In the genomic region with DNA sequence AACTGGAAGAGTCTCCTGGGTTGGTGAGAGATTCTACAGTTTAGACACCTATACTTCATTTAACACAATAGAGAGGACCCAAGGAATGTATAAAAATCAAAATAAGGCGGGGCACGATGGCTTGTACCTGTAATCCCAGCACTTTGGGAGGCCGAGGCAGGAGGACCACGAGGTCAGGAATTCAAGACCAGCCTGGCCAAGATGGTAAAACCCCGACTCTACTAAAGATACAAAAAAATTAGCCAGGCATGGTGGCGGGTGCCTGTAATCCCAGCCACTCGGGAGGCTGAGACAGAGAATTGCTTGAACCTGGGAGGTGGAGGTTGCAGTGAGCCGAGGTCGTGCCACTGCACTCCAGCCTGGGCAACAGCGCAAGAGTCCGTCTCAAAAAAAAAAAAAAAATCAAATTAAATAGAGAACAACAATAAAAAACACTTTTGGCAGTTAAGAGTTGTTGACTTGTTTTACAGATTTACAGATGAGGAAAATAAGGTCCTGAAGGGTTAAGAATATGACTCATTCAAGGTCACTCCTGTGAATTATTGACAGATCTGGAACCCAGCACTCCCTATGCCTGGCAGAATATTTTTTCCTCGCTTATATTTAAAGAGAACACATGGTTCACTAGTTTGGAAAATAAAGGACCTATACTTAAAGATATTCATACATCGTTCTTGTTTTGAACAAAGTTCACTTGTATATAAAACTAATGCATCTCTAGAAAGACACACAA, we compare ENCODE assay signal across 21 cellular contexts. TPM values are rescaled to one million over a fixed set of nuclear protein-coding genes. Genes with fewer than 3 reads are reported as not detected.
DNase-seq lines count a peak whose midpoint lies in the region; ATAC-seq, FAIRE-seq and TF ChIP-seq lines count a peak whose summit lies in the region.
"Had no signal": no experiment of that assay in that cellular context is flagged by ENCODE, and none has a peak within 500 bp of the region (broad histone marks: within the 10 kb centered on the region; RNA-seq: fewer than 3 reads in every experiment).

No MANE protein-coding gene starts in this region.

- H3K79me2 ChIP-seq in hepatocyte (peaks cover 93% of the 10 kb centered on the region), neural progenitor cell (ENCODE audit: low read depth) (peaks cover 100% of the 10 kb centered on the region)

- no peaks in the 10 kb centered on the region for H3K36me3 ChIP-seq in hepatocyte (replicated peaks; ENCODE audit: insufficient read depth, low read depth)
- no peaks in the 10 kb centered on the region for H3K36me3 ChIP-seq in neural progenitor cell
- H3K36me3 ChIP-seq: cardiac muscle cell, upper lobe of left lung had no signal

- H4K20me1 ChIP-seq in hepatocyte (ENCODE audit: insufficient read depth, poor library complexity, severe bottlenecking) (peaks cover 17% of the 10 kb centered on the region), neural progenitor cell (ENCODE audit: low read depth) (peaks cover 95% of the 10 kb centered on the region)

- no peaks in the 10 kb centered on the region for H3K9me2 ChIP-seq in hepatocyte (replicated peaks; ENCODE audit: insufficient read depth)

- H3K27ac ChIP-seq in A549 (peak overlapping the region; percentile 94 to 98), VCaP (peak overlapping the region; percentile 92), hepatocyte (peak overlapping the region; percentile 89), neural progenitor cell (no peak overlapping the region)
- H3K27ac ChIP-seq: C4-2B, cardiac muscle cell, upper lobe of left lung had no signal

- peaks cover 64% of the 10 kb centered on the region for H3K4me1 Mint-ChIP-seq in neural progenitor cell
- H3K4me1 Mint-ChIP-seq: activated naive CD8-positive, alpha-beta T cell treated with anti-CD3 and anti-CD28 coated beads, Interleukin-2, amount 10 ng/mL, durations not matched to agents 7 days and 5 days had no signal

- H3K4me3 ChIP-seq in A549 (peak overlapping the region; percentile 89; the same call in 1 of the 3 replicates), hepatocyte (no peak overlapping the region), neural progenitor cell (peak overlapping the region; percentile 85)
- H3K4me3 ChIP-seq: cardiac muscle cell, upper lobe of left lung had no signal

- TF ChIP-seq POLR2A in A549 (IDR thresholded peaks at IDR 0.05; ENCODE audit: low read length) = no peak

- TF ChIP-seq EP300 in A549 (IDR thresholded peaks at IDR 0.05) = no peak

- no peak for TF ChIP-seq CTCF in A549 (IDR thresholded peaks at IDR 0.05)
- TF ChIP-seq CTCF in VCaP (conservative IDR thresholded peaks at IDR 0.05) = no peak
- no peak for TF ChIP-seq CTCF in hepatocyte (IDR thresholded peaks at IDR 0.05; ENCODE audit: poor library complexity)
- no peak for TF ChIP-seq CTCF in neural progenitor cell (IDR thresholded peaks at IDR 0.05)

- no peak overlapping the region for H3K9ac ChIP-seq in neural progenitor cell

- peaks cover 16% of the 10 kb centered on the region for H3F3A ChIP-seq in neural progenitor cell (ENCODE audit: low read depth)

- no peak overlapping the region for H3K27ac Mint-ChIP-seq in neural progenitor cell
- H3K27ac Mint-ChIP-seq: activated naive CD8-positive, alpha-beta T cell treated with anti-CD3 and anti-CD28 coated beads, Interleukin-2, amount 10 ng/mL, durations not matched to agents 7 days and 5 days; memory B cell had no signal

- ATAC-seq in A549 = no peak
- no peak for ATAC-seq in HG02623 (IDR thresholded peaks at IDR 0.05; ENCODE audit: unreplicated experiment)

- H3K27me3 Mint-ChIP-seq in neural progenitor cell (ENCODE audit: insufficient read depth, low read depth) = peaks cover 16% of the 10 kb centered on the region

- no peak for TF ChIP-seq RAD21 in A549 (conservative IDR thresholded peaks at IDR 0.05 in 1 of 2, IDR thresholded peaks at IDR 0.05 in 1 of 2)

- CTCF ChIA-PET in A549 (lab: Yijun Ruan, JAX) = interaction anchor here (1.1 kb wide), 1 partner anchor 283 kb away, joined by 4 read pairs; no protein-coding TSS in a partner anchor

- H3K4me2 ChIP-seq in A549 (peak overlapping the region; percentile 79), hepatocyte (peak overlapping the region; percentile 91), neural progenitor cell (peak overlapping the region; percentile 95)

- peaks cover 2% of the 10 kb centered on the region for H3K36me3 Mint-ChIP-seq in neural progenitor cell
- H3K36me3 Mint-ChIP-seq: activated naive CD8-positive, alpha-beta T cell treated with anti-CD3 and anti-CD28 coated beads, Interleukin-2, amount 10 ng/mL, durations not matched to agents 7 days and 5 days; memory B cell had no signal

- DNase-seq in A549 (ENCODE audit: low read depth in 1 of 2, low spot score in 1 of 2) (peak in 1 of 2 experiments; percentile 46), hepatocyte (ENCODE audit: low spot score) (no peak), neural progenitor cell (ENCODE audit: low spot score) (no peak), hypothalamus (lab: John Stamatoyannopoulos, UW) (no peak)
- no peak for DNase-seq in activated CD4-positive, alpha-beta T cell treated with anti-CD3 and anti-CD28 coated beads for 4 hours
- no peak for DNase-seq in activated CD4-positive, CD25-positive, alpha-beta regulatory T cell treated with anti-CD3 and anti-CD28 coated beads, Interleukin-2, amount 50 U/mL, for 72 hours
- DNase-seq: 8988T; activated naive CD8-positive, alpha-beta T cell treated with anti-CD3 and anti-CD28 coated beads, Interleukin-2, amount 10 ng/mL, durations not matched to agents 7 days and 5 days; activated T-cell treated with anti-CD3 and anti-CD28 coated beads, Interleukin-2, amount 50 U/mL, for 1 hour; effector memory CD4-positive, alpha-beta T cell; H7; NCI-H1694; nucleus accumbens; SIG-M5; T-helper 2 cell; upper lobe of left lung had no signal

- H3K9me3 ChIP-seq in A549 = no peaks in the 10 kb centered on the region
- no peaks in the 10 kb centered on the region for H3K9me3 ChIP-seq in hepatocyte (ENCODE audit: low read depth)
- no peaks in the 10 kb centered on the region for H3K9me3 ChIP-seq in neural progenitor cell (ENCODE audit: low read depth)
- H3K9me3 ChIP-seq: upper lobe of left lung had no signal

- POLR2A ChIA-PET in A549 (lab: Yijun Ruan, JAX) = interaction anchor here (1.5 kb wide), 1 partner anchor 233 kb away, joined by 4 read pairs; no protein-coding TSS in a partner anchor

- no peak for FAIRE-seq in A549 (lab: Jason Lieb, UNC)

- no peaks in the 10 kb centered on the region for H3K9me3 Mint-ChIP-seq in neural progenitor cell
- H3K9me3 Mint-ChIP-seq: activated naive CD8-positive, alpha-beta T cell treated with anti-CD3 and anti-CD28 coated beads, Interleukin-2, amount 10 ng/mL, durations not matched to agents 7 days and 5 days; memory B cell had no signal

- 71% methylated on average over 13 of the region's 13 CpGs for WGBS in A549 (ENCODE audit: missing lambda C conversion rate)
- 90% methylated on average over 13 of the region's 13 CpGs for WGBS in hepatocyte (ENCODE audit: low lambda C conversion rate, missing lambda C conversion rate)

- H3K4me3 Mint-ChIP-seq in neural progenitor cell = no peak overlapping the region
- H3K4me3 Mint-ChIP-seq: activated naive CD8-positive, alpha-beta T cell treated with anti-CD3 and anti-CD28 coated beads, Interleukin-2, amount 10 ng/mL, durations not matched to agents 7 days and 5 days; memory B cell had no signal

- no peaks in the 10 kb centered on the region for H3K27me3 ChIP-seq in hepatocyte
- no peaks in the 10 kb centered on the region for H3K27me3 ChIP-seq in neural progenitor cell
- H3K27me3 ChIP-seq: cardiac muscle cell had no signal

- no peak overlapping the region for H2AFZ ChIP-seq in hepatocyte
- no peak overlapping the region for H2AFZ ChIP-seq in neural progenitor cell (replicated peaks)

- peaks cover 63% of the 10 kb centered on the region for H3K4me1 ChIP-seq in A549
- peaks cover 52% of the 10 kb centered on the region for H3K4me1 ChIP-seq in hepatocyte (ENCODE audit: insufficient read depth)
- peaks cover 55% of the 10 kb centered on the region for H3K4me1 ChIP-seq in neural progenitor cell

TF ChIP-seq in A549, 52 proteins besides CTCF, POLR2A, EP300 and RAD21 (continues in another document):
- TF ChIP-seq ZFP36 (IDR thresholded peaks at IDR 0.05; ENCODE audit: borderline replicate concordance, partially characterized antibody) (no peak), KDM1A (IDR thresholded peaks at IDR 0.05; ENCODE audit: low read depth) (no peak), NR3C1 (IDR thresholded peaks at IDR 0.05) (no peak), FOXS1 (CRISPR knock-in tag; IDR thresholded peaks at IDR 0.05) (no peak), MAZ (IDR thresholded peaks at IDR 0.05; ENCODE audit: borderline replicate concordance, low read depth, low read length) (no peak), ZNF302 (CRISPR knock-in tag; IDR thresholded peaks at IDR 0.05) (no peak), CHD2 (IDR thresholded peaks at IDR 0.05; ENCODE audit: low read length, partially characterized antibody) (no peak), FOSL2 (IDR thresholded peaks at IDR 0.05) (peak; percentile 50; the same call in 1 of the 2 replicates), FOSL2 (CRISPR knock-in tag; IDR thresholded peaks at IDR 0.05) (peak; percentile 78), JUN (IDR thresholded peaks at IDR 0.05) (no peak; a peak in 1 of 5 replicates), MAFK (IDR thresholded peaks at IDR 0.05; ENCODE audit: partially characterized antibody) (no peak), RCOR1 (IDR thresholded peaks at IDR 0.05; ENCODE audit: low read depth, low read length) (no peak)

RNA-seq across cellular contexts. Expression of a gene that starts 5.2 kb away (rescaled TPM):
- polyA plus RNA-seq in A549 (2011; rRNA removed) = 130 and 145 TPM in 2 replicates
- 24.3 and 35.8 TPM in 2 replicates for polyA plus RNA-seq in A549 (2012; cell fraction: cytosol; rRNA removed)
- polyA plus RNA-seq in A549 (2012; cell fraction: nucleus; rRNA removed) = 30.6 and 51.3 TPM in 2 replicates
- polyA plus RNA-seq in A549 (2017; fragmentation: RNase III; extraction: RNeasy Plus Mini Kit Qiagen cat#74134 plus additional on column Dnase treatment) = 40.9 to 43.5 TPM (median 41.2 TPM) in 3 replicates
- polyA minus RNA-seq in A549 (2011; rRNA and poly(A)+ RNA removed) = 241 and 257 TPM in 2 replicates
- 108 and 115 TPM in 2 replicates for total RNA-seq in hepatocyte
- 27.2 and 30.1 TPM in 2 replicates for polyA plus RNA-seq in hepatocyte
- total RNA-seq in neural progenitor cell (ENCODE audit: low replicate concordance) = 219 and 274 TPM in 2 replicates

RNA-seq across cellular contexts. Expression of a gene that starts 39.2 kb away (rescaled TPM):
- polyA plus RNA-seq in A549 (2011; rRNA removed) (21.2 and 31.0 TPM in 2 replicates), A549 (2017; fragmentation: RNase III; extraction: RNeasy Plus Mini Kit Qiagen cat#74134 plus additional on column Dnase treatment) (9.0 to 10.1 TPM (median 9.7 TPM) in 3 replicates), hepatocyte (22.4 and 23.5 TPM in 2 replicates)
- polyA plus RNA-seq in A549 (2012; cell fraction: cytosol; rRNA removed) = 5.5 and 6.2 TPM in 2 replicates
- polyA plus RNA-seq in A549 (2012; cell fraction: nucleus; rRNA removed) = 2.4 and 6.2 TPM in 2 replicates
- 10.5 and 11.6 TPM in 2 replicates for polyA minus RNA-seq in A549 (2011; rRNA and poly(A)+ RNA removed)
- total RNA-seq in hepatocyte (52.9 and 55.5 TPM in 2 replicates), neural progenitor cell (ENCODE audit: low replicate concordance) (44.5 and 82.1 TPM in 2 replicates)
